In the genomic region with DNA sequence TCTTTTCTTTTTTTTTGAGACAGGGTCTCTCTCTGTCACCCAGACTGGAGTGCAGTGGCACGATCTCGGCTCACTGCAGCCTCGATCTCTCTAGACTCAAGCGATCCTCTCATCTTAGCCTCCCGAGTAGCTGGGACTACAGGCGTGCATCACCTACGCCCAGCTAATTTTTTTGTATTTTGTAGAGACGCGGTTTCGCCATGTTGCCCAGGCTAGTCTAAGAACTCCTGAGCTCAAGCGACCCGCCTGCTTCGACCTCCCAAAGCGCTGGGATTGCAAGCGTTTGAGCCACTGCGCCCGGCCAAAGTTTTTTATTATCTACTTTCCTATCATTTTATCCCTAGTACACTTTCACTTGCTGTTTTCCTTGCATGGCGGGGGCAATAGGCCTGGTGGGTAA, we compare ENCODE assay signal across 9 cellular contexts. TPM values are rescaled to one million over a fixed set of nuclear protein-coding genes. Genes with fewer than 3 reads are reported as not detected.
DNase-seq lines count a peak whose midpoint lies in the region; ATAC-seq, FAIRE-seq and TF ChIP-seq lines count a peak whose summit lies in the region.
"Had no signal": no experiment of that assay in that cellular context is flagged by ENCODE, and none has a peak within 500 bp of the region (broad histone marks: within the 10 kb centered on the region; RNA-seq: fewer than 3 reads in every experiment).

No MANE protein-coding gene starts in this region.

- peak overlapping the region; percentile 65 to 99 (median 93) for H3K4me3 ChIP-seq in keratinocyte (ENCODE audit: control insufficient read depth in 2 of 3, extremely low read depth in 1 of 3, insufficient read depth in 2 of 3, low read depth in 1 of 3, low read length in 3 of 3)

- H3K9me1 ChIP-seq in keratinocyte (ENCODE audit: control insufficient read depth, extremely low read depth, insufficient read depth, low read length), result no peaks in the 10 kb centered on the region

- dilution Hi-C loops in keratinocyte (cut with MboI; ENCODE audit: extremely low pct_ligation_motif_present, low sequenced_read_pairs), result no loop called here

- H3K4me1 ChIP-seq in keratinocyte (ENCODE audit: control insufficient read depth, extremely low read depth, insufficient read depth, low read length), result peaks cover 22% of the 10 kb centered on the region

- H3K4me2 ChIP-seq in keratinocyte (ENCODE audit: control insufficient read depth, extremely low read depth, insufficient read depth, low read depth, low read length), result peak overlapping the region; percentile 94

- no peak overlapping the region for H3K27ac Mint-ChIP-seq in stimulated activated naive CD8-positive, alpha-beta T cell treated with anti-CD3 and anti-CD28 coated beads, Interleukin-15, Interleukin-2, amounts not matched to agents 100 ng/mL and 50 ng/mL, for 24 hours
- H3K27ac Mint-ChIP-seq in activated T-helper 1 cell treated with anti-CD3 and anti-CD28 coated beads, Interleukin-12 subunit alpha, Interleukin-12 subunit beta, Interleukin-2, Interleukin-4 antibody, amounts not matched to agents 30 ng/mL and 10 ng/mL and 1 ng/mL, durations not matched to agents 14 hours and 24 hours and 36 hours, result peak overlapping the region; percentile 21

- H3K9me3 Mint-ChIP-seq in stimulated activated naive CD8-positive, alpha-beta T cell treated with anti-CD3 and anti-CD28 coated beads, Interleukin-15, Interleukin-2, amounts not matched to agents 100 ng/mL and 50 ng/mL, for 24 hours, result no peaks in the 10 kb centered on the region
- no peaks in the 10 kb centered on the region for H3K9me3 Mint-ChIP-seq in activated T-helper 1 cell treated with anti-CD3 and anti-CD28 coated beads, Interleukin-12 subunit alpha, Interleukin-12 subunit beta, Interleukin-2, Interleukin-4 antibody, amounts not matched to agents 30 ng/mL and 10 ng/mL and 1 ng/mL, durations not matched to agents 14 hours and 24 hours and 36 hours

- no peak for ATAC-seq in stimulated activated naive CD8-positive, alpha-beta T cell treated with anti-CD3 and anti-CD28 coated beads, Interleukin-15, Interleukin-2, amounts not matched to agents 100 U/mL and 50 U/mL, for 24 hours
- ATAC-seq in GM21381 (IDR thresholded peaks at IDR 0.05; ENCODE audit: unreplicated experiment), result no peak

- FAIRE-seq in keratinocyte (lab: Jason Lieb, UNC), result no peak

- no peaks in the 10 kb centered on the region for H3K27me3 Mint-ChIP-seq in stimulated activated naive CD8-positive, alpha-beta T cell treated with anti-CD3 and anti-CD28 coated beads, Interleukin-15, Interleukin-2, amounts not matched to agents 100 ng/mL and 50 ng/mL, for 24 hours
- H3K27me3 Mint-ChIP-seq in activated T-helper 1 cell treated with anti-CD3 and anti-CD28 coated beads, Interleukin-12 subunit alpha, Interleukin-12 subunit beta, Interleukin-2, Interleukin-4 antibody, amounts not matched to agents 30 ng/mL and 10 ng/mL and 1 ng/mL, durations not matched to agents 14 hours and 24 hours and 36 hours (ENCODE audit: insufficient read depth), result no peaks in the 10 kb centered on the region

- H3K4me1 Mint-ChIP-seq in stimulated activated naive CD8-positive, alpha-beta T cell treated with anti-CD3 and anti-CD28 coated beads, Interleukin-15, Interleukin-2, amounts not matched to agents 100 ng/mL and 50 ng/mL, for 24 hours (ENCODE audit: low read depth), result peaks cover 57% of the 10 kb centered on the region
- H3K4me1 Mint-ChIP-seq in activated T-helper 1 cell treated with anti-CD3 and anti-CD28 coated beads, Interleukin-12 subunit alpha, Interleukin-12 subunit beta, Interleukin-2, Interleukin-4 antibody, amounts not matched to agents 30 ng/mL and 10 ng/mL and 1 ng/mL, durations not matched to agents 14 hours and 24 hours and 36 hours (ENCODE audit: low read depth), result peaks cover 67% of the 10 kb centered on the region

- intact Hi-C loops in activated T-helper 1 cell treated with anti-CD3 and anti-CD28 coated beads, Interleukin-12 subunit alpha, Interleukin-12 subunit beta, Interleukin-2, Interleukin-4 antibody, amounts not matched to agents 30 ng/mL and 10 ng/mL and 1 ng/mL, durations not matched to agents 14 hours and 24 hours and 36 hours (cut with micrococcal nuclease), result loop anchor here (2.0 kb wide), 3 partner anchors 15 to 211 kb away; no protein-coding TSS in a partner anchor

- H4K20me1 ChIP-seq in keratinocyte (ENCODE audit: control insufficient read depth, extremely low read depth, insufficient read depth, low read length), result no peaks in the 10 kb centered on the region

- H3K27ac ChIP-seq in keratinocyte (ENCODE audit: control insufficient read depth, insufficient read depth, low read length), result peak overlapping the region; percentile 99

- no peak for TF ChIP-seq CTCF in keratinocyte (optimal IDR thresholded peaks at IDR 0.05 in 1 of 3, IDR thresholded peaks at IDR 0.05 in 1 of 3, conservative IDR thresholded peaks at IDR 0.05 in 1 of 3; ENCODE audit: extremely low read depth in 1 of 3, insufficient read depth in 2 of 3, low read length in 3 of 3)

- H3K27me3 ChIP-seq in keratinocyte (ENCODE audit: control insufficient read depth, extremely low read depth, insufficient read depth, low read length), result no peaks in the 10 kb centered on the region

- H3K36me3 Mint-ChIP-seq in stimulated activated naive CD8-positive, alpha-beta T cell treated with anti-CD3 and anti-CD28 coated beads, Interleukin-15, Interleukin-2, amounts not matched to agents 100 ng/mL and 50 ng/mL, for 24 hours (ENCODE audit: low read depth), result peaks cover 39% of the 10 kb centered on the region
- peaks cover 25% of the 10 kb centered on the region for H3K36me3 Mint-ChIP-seq in activated T-helper 1 cell treated with anti-CD3 and anti-CD28 coated beads, Interleukin-12 subunit alpha, Interleukin-12 subunit beta, Interleukin-2, Interleukin-4 antibody, amounts not matched to agents 30 ng/mL and 10 ng/mL and 1 ng/mL, durations not matched to agents 14 hours and 24 hours and 36 hours (ENCODE audit: low read depth)

- H3K36me3 ChIP-seq in keratinocyte (ENCODE audit: control insufficient read depth in 2 of 2, extremely low read depth in 1 of 2, insufficient read depth in 2 of 2, low read length in 2 of 2), result peaks cover 2 to 8% of the 10 kb centered on the region in 2 experiments

- H3K9me3 ChIP-seq in keratinocyte (ENCODE audit: control insufficient read depth, low read depth, low read length), result no peaks in the 10 kb centered on the region

- no peak for DNase-seq in stimulated activated naive CD8-positive, alpha-beta T cell treated with anti-CD3 and anti-CD28 coated beads, Interleukin-15, Interleukin-2, amounts not matched to agents 100 U/mL and 50 U/mL, for 24 hours
- no peak for DNase-seq in activated T-helper 1 cell treated with anti-CD3 and anti-CD28 coated beads, Interleukin-12 subunit alpha, Interleukin-12 subunit beta, Interleukin-2, Interleukin-4 antibody, amounts not matched to agents 30 ng/mL and 10 ng/mL and 1 ng/mL, durations not matched to agents 14 hours and 24 hours and 36 hours (ENCODE audit: low spot score)
- DNase-seq in keratinocyte (ENCODE audit: low read depth, low spot score) (no peak), SIG-M5 (lab: John Stamatoyannopoulos, UW) (no peak), C1 segment of cervical spinal cord (lab: John Stamatoyannopoulos, UW) (no peak), NAMALWA (ENCODE audit: low spot score) (no peak)

- peak overlapping the region; percentile 94 for H3K4me3 Mint-ChIP-seq in stimulated activated naive CD8-positive, alpha-beta T cell treated with anti-CD3 and anti-CD28 coated beads, Interleukin-15, Interleukin-2, amounts not matched to agents 100 ng/mL and 50 ng/mL, for 24 hours
- peak overlapping the region; percentile 99 for H3K4me3 Mint-ChIP-seq in activated T-helper 1 cell treated with anti-CD3 and anti-CD28 coated beads, Interleukin-12 subunit alpha, Interleukin-12 subunit beta, Interleukin-2, Interleukin-4 antibody, amounts not matched to agents 30 ng/mL and 10 ng/mL and 1 ng/mL, durations not matched to agents 14 hours and 24 hours and 36 hours

- no peak overlapping the region for H2AFZ ChIP-seq in keratinocyte (ENCODE audit: control insufficient read depth, low read length)

- peak overlapping the region; percentile 99 for H3K9ac ChIP-seq in keratinocyte (ENCODE audit: control insufficient read depth, extremely low read depth, insufficient read depth, low read length)

- H3K79me2 ChIP-seq in keratinocyte (ENCODE audit: control insufficient read depth, insufficient read depth, low read length), result peaks cover 97% of the 10 kb centered on the region

RNA-seq across cellular contexts. Expression of a gene that starts 1.4 kb away (rescaled TPM):
- 78.2 and 78.5 TPM in 2 replicates for total RNA-seq in activated T-helper 1 cell treated with anti-CD3 and anti-CD28 coated beads, Interleukin-12 subunit alpha, Interleukin-12 subunit beta, Interleukin-2, Interleukin-4 antibody, amounts not matched to agents 30 ng/mL and 10 ng/mL and 1 ng/mL, durations not matched to agents 14 hours and 24 hours and 36 hours
- polyA plus RNA-seq in keratinocyte, result 142 to 250 TPM (median 221 TPM) in 3 replicates
- 23.3 TPM for polyA plus RNA-seq in keratinocyte (2011; ENCODE audit: low read depth)
- 121 and 215 TPM in 2 replicates for polyA plus RNA-seq in keratinocyte (2011; cell fraction: cytosol; rRNA removed)
- polyA plus RNA-seq in keratinocyte (2011; cell fraction: nucleus; rRNA removed), result 251 and 367 TPM in 2 replicates
- polyA plus RNA-seq in keratinocyte (2012; ENCODE audit: low replicate concordance), result 23.6 and 108 TPM in 2 replicates
- polyA minus RNA-seq in keratinocyte, result 50.0 to 680 TPM (median 278 TPM) in 3 replicates
- polyA minus RNA-seq in keratinocyte (2011; cell fraction: cytosol; rRNA and poly(A)+ RNA removed), result 155 TPM
- 208 and 450 TPM in 2 replicates for polyA minus RNA-seq in keratinocyte (2011; cell fraction: nucleus; rRNA and poly(A)+ RNA removed)

RNA-seq across cellular contexts. Expression of a gene that starts 54.6 kb away (rescaled TPM):
- not detected in 2 replicates for total RNA-seq in activated T-helper 1 cell treated with anti-CD3 and anti-CD28 coated beads, Interleukin-12 subunit alpha, Interleukin-12 subunit beta, Interleukin-2, Interleukin-4 antibody, amounts not matched to agents 30 ng/mL and 10 ng/mL and 1 ng/mL, durations not matched to agents 14 hours and 24 hours and 36 hours
- polyA plus RNA-seq in keratinocyte, result 0.17 to 0.45 TPM (median 0.24 TPM) in 3 replicates
- polyA plus RNA-seq in keratinocyte (2011; ENCODE audit: low read depth), result not detected
- 0.04 and 0.07 TPM in 2 replicates for polyA plus RNA-seq in keratinocyte (2011; cell fraction: cytosol; rRNA removed)
- polyA plus RNA-seq in keratinocyte (2011; cell fraction: nucleus; rRNA removed), result 0.33 and 0.35 TPM in 2 replicates
- 0.21 TPM in 1 of 2 replicates, not detected in the other for polyA plus RNA-seq in keratinocyte (2012; ENCODE audit: low replicate concordance)
- polyA minus RNA-seq in keratinocyte, result 0.20 to 0.51 TPM in 2 of 3 replicates, not detected in the other
- polyA minus RNA-seq in keratinocyte (2011; cell fraction: cytosol; rRNA and poly(A)+ RNA removed), result not detected
- 0.21 and 0.70 TPM in 2 replicates for polyA minus RNA-seq in keratinocyte (2011; cell fraction: nucleus; rRNA and poly(A)+ RNA removed)
- total RNA-seq: urinary bladder had no signal
- polyA plus RNA-seq: urinary bladder had no signal
